9 cellular contexts compared by ENCODE assay signal in the genomic region with DNA sequence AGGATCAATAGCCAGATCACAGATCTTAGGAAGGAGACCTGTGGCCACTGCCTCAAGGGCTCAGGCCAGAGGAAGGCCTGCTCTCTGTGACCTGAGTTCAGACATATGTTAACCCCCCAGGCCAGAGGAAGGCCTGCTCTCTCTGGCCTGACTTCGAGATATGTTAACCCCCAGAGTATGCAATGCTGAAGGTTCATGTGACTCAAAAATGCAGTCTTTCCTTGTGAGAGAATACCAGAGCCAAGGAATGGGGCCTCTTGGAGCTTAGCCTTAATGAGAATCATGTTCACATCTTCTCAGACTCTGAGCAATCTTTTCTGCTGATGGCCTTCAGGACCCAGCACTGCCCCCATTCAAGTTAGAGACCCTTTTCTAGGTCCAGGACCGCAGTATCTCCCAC. TPM values are rescaled to one million over a fixed set of nuclear protein-coding genes. Genes with fewer than 3 reads are reported as not detected.
DNase-seq lines count a peak whose midpoint lies in the region; ATAC-seq, FAIRE-seq and TF ChIP-seq lines count a peak whose summit lies in the region.
"Had no signal": no experiment of that assay in that cellular context is flagged by ENCODE, and none has a peak within 500 bp of the region (broad histone marks: within the 10 kb centered on the region; RNA-seq: fewer than 3 reads in every experiment).

No MANE protein-coding gene starts in this region.

- H3K9me3 ChIP-seq in CD8-positive, alpha-beta memory T cell (ENCODE audit: low read length): no peaks in the 10 kb centered on the region
- H3K9me3 ChIP-seq in PC-9 (ENCODE audit: insufficient read depth, low read depth) (no peaks in the 10 kb centered on the region), pancreas (no peaks in the 10 kb centered on the region), mucosa of descending colon (no peaks in the 10 kb centered on the region)

- BruUV-seq in PC-9 (replicated peaks; lab: Mats Ljungman, UMichigan): no TSS peak

- peak overlapping the region in 2 of 7 donors; percentile 30 to 33 for H3K4me3 Mint-ChIP-seq in CD8-positive, alpha-beta memory T cell
- peak overlapping the region; percentile 77 for H3K4me3 Mint-ChIP-seq in endothelial cell (ENCODE audit: unreplicated experiment)
- no peak overlapping the region for H3K4me3 Mint-ChIP-seq in stimulated activated naive B cell treated with anti-CD40 and anti-IgM and Interleukin-4, amounts not matched to agents 10 μg/mL and 1 μg/mL and 100 μg/mL, for 72 hours

- CTCF ChIA-PET in CD8-positive, alpha-beta memory T cell (lab: Charles Lee): no interaction called here
- CTCF ChIA-PET in PC-9 (lab: Charles Lee): no interaction called here

- peak overlapping the region; percentile 73 for H3K4me2 ChIP-seq in PC-9

- POLR2A ChIA-PET in CD8-positive, alpha-beta memory T cell (lab: Charles Lee): no interaction called here
- POLR2A ChIA-PET in PC-9 (lab: Charles Lee; ENCODE audit: unreplicated experiment): no interaction called here

- H4K20me1 ChIP-seq in PC-9 (ENCODE audit: insufficient read depth): no peaks in the 10 kb centered on the region

- no peak overlapping the region for H2AFZ ChIP-seq in PC-9

- H3K9me3 Mint-ChIP-seq in CD8-positive, alpha-beta memory T cell: no peaks in the 10 kb centered on the region
- no peaks in the 10 kb centered on the region for H3K9me3 Mint-ChIP-seq in endothelial cell (ENCODE audit: unreplicated experiment)
- H3K9me3 Mint-ChIP-seq in stimulated activated naive B cell treated with anti-CD40 and anti-IgM and Interleukin-4, amounts not matched to agents 10 μg/mL and 1 μg/mL and 100 μg/mL, for 72 hours: peaks cover 0 to 2% of the 10 kb centered on the region in 2 donors

- TF ChIP-seq CTCF in PC-9 (conservative IDR thresholded peaks at IDR 0.05) (no peak), endothelial cell (IDR thresholded peaks at IDR 0.05; ENCODE audit: unreplicated experiment) (no peak), pancreas (IDR thresholded peaks at IDR 0.05) (no peak), mucosa of descending colon (IDR thresholded peaks at IDR 0.05) (no peak)

- no peaks in the 10 kb centered on the region for H3K36me3 ChIP-seq in CD8-positive, alpha-beta memory T cell (ENCODE audit: insufficient read depth, low read length)
- peaks cover 40% of the 10 kb centered on the region for H3K36me3 ChIP-seq in PC-9 (ENCODE audit: low read depth)
- no peaks in the 10 kb centered on the region for H3K36me3 ChIP-seq in pancreas
- no peaks in the 10 kb centered on the region for H3K36me3 ChIP-seq in mucosa of descending colon (ENCODE audit: low read depth)

- peaks cover 0 to 13% (median 11%) of the 10 kb centered on the region in 3 donors for H3K36me3 Mint-ChIP-seq in CD8-positive, alpha-beta memory T cell
- H3K36me3 Mint-ChIP-seq in endothelial cell (ENCODE audit: low read depth, unreplicated experiment): peaks cover 58% of the 10 kb centered on the region
- peaks cover 6 to 24% of the 10 kb centered on the region in 2 donors for H3K36me3 Mint-ChIP-seq in stimulated activated naive B cell treated with anti-CD40 and anti-IgM and Interleukin-4, amounts not matched to agents 10 μg/mL and 1 μg/mL and 100 μg/mL, for 72 hours

- H3K79me2 ChIP-seq in PC-9 (ENCODE audit: low read depth): peaks cover 92% of the 10 kb centered on the region

- H3K27ac Mint-ChIP-seq in CD8-positive, alpha-beta memory T cell: peak overlapping the region in 4 of 8 donors; percentile 49 to 92 (median 75)
- peak overlapping the region; percentile 61 for H3K27ac Mint-ChIP-seq in endothelial cell (ENCODE audit: unreplicated experiment)
- H3K27ac Mint-ChIP-seq in stimulated activated naive B cell treated with anti-CD40 and anti-IgM and Interleukin-4, amounts not matched to agents 10 μg/mL and 1 μg/mL and 100 μg/mL, for 72 hours: no peak overlapping the region

- no peak for DNase-seq in CD8-positive, alpha-beta memory T cell
- no peak for DNase-seq in PC-9
- no peak for DNase-seq in endothelial cell (ENCODE audit: low spot score)
- no peak for DNase-seq in pancreas
- DNase-seq in mucosa of descending colon: no peak
- no peak for DNase-seq in stimulated activated naive B cell treated with anti-CD40 and anti-IgM and Interleukin-4, amounts not matched to agents 10 μg/mL and 1 μg/mL and 100 μg/mL, for 72 hours
- DNase-seq: activated CD4-positive, CD25-positive, alpha-beta regulatory T cell had no signal

- no peak for ATAC-seq in pancreas
- no peak for ATAC-seq in mucosa of descending colon
- no peak for ATAC-seq in stimulated activated naive B cell treated with anti-CD40 and anti-IgM and Interleukin-4, amounts not matched to agents 10 μg/mL and 1 μg/mL and 100 μg/mL, for 72 hours (replicated peaks)
- no peak for ATAC-seq in GM18520 (IDR thresholded peaks at IDR 0.05; ENCODE audit: unreplicated experiment)
- ATAC-seq in HG03521 (IDR thresholded peaks at IDR 0.05; ENCODE audit: unreplicated experiment): no peak

- 69 to 72% methylated on average over 2 of the region's 2 CpGs for WGBS in pancreas, 2 donors

- H3K4me1 Mint-ChIP-seq in CD8-positive, alpha-beta memory T cell: peaks cover 77 to 84% (median 83%) of the 10 kb centered on the region in 3 donors
- H3K4me1 Mint-ChIP-seq in endothelial cell (ENCODE audit: unreplicated experiment): peaks cover 77% of the 10 kb centered on the region
- H3K4me1 Mint-ChIP-seq in stimulated activated naive B cell treated with anti-CD40 and anti-IgM and Interleukin-4, amounts not matched to agents 10 μg/mL and 1 μg/mL and 100 μg/mL, for 72 hours: peaks cover 57 to 76% of the 10 kb centered on the region in 2 donors

- H3K4me1 ChIP-seq in CD8-positive, alpha-beta memory T cell (ENCODE audit: insufficient read depth, low read length): peaks cover 27% of the 10 kb centered on the region
- peaks cover 75% of the 10 kb centered on the region for H3K4me1 ChIP-seq in PC-9 (replicated peaks; ENCODE audit: insufficient read depth)
- H3K4me1 ChIP-seq in pancreas: peaks cover 59 to 73% (median 70%) of the 10 kb centered on the region in 3 donors
- peaks cover 12% of the 10 kb centered on the region for H3K4me1 ChIP-seq in mucosa of descending colon (ENCODE audit: low read depth)

- peaks cover 65% of the 10 kb centered on the region for H3F3A ChIP-seq in PC-9 (ENCODE audit: insufficient read depth, low read depth)

- FAIRE-seq in pancreas (lab: Jason Lieb, UNC): no peak

- H3K9me2 ChIP-seq in PC-9 (ENCODE audit: insufficient read depth): no peaks in the 10 kb centered on the region

- peak overlapping the region; percentile 66 for H3K27ac ChIP-seq in CD8-positive, alpha-beta memory T cell (ENCODE audit: low read depth, low read length)
- H3K27ac ChIP-seq in PC-9: peak overlapping the region; percentile 98
- peak overlapping the region; percentile 69 to 95 (median 84) for H3K27ac ChIP-seq in pancreas

- no peak overlapping the region for H3K4me3 ChIP-seq in CD8-positive, alpha-beta memory T cell (ENCODE audit: low read length)
- H3K4me3 ChIP-seq in PC-9: peak overlapping the region; percentile 25
- no peak overlapping the region for H3K4me3 ChIP-seq in pancreas
- H3K4me3 ChIP-seq in mucosa of descending colon: no peak overlapping the region

- H3K27me3 ChIP-seq in CD8-positive, alpha-beta memory T cell (ENCODE audit: insufficient read depth, low read length, poor library complexity, severe bottlenecking): no peaks in the 10 kb centered on the region
- H3K27me3 ChIP-seq in PC-9 (ENCODE audit: insufficient read depth, low read depth) (no peaks in the 10 kb centered on the region), pancreas (no peaks in the 10 kb centered on the region)

- intact Hi-C loops in PC-9 (cut with micrococcal nuclease; ENCODE audit: unreplicated experiment): loop anchor here (1.0 to 10.0 kb wide), 4 partner anchors 64 to 224 kb away; no protein-coding TSS in a partner anchor
- intact Hi-C loops in pancreas (cut with DNase I): no loop called here
- intact Hi-C loops in mucosa of descending colon (cut with DNase I, micrococcal nuclease): no loop called here

- no peaks in the 10 kb centered on the region for H3K27me3 Mint-ChIP-seq in CD8-positive, alpha-beta memory T cell
- H3K27me3 Mint-ChIP-seq in endothelial cell (ENCODE audit: unreplicated experiment): peaks cover 29% of the 10 kb centered on the region
- no peaks in the 10 kb centered on the region for H3K27me3 Mint-ChIP-seq in stimulated activated naive B cell treated with anti-CD40 and anti-IgM and Interleukin-4, amounts not matched to agents 10 μg/mL and 1 μg/mL and 100 μg/mL, for 72 hours

RNA-seq across cellular contexts. Expression of a gene that starts 36.7 kb away (rescaled TPM):
- 10 to 100 TPM; 17.7 to 17.8 TPM for total RNA-seq in CD8-positive, alpha-beta memory T cell
- polyA plus RNA-seq in CD8-positive, alpha-beta memory T cell: 15.9 TPM
- total RNA-seq in PC-9 (2021) (57.7 and 91.3 TPM in 2 replicates), endothelial cell (ENCODE audit: unreplicated experiment) (137 TPM), pancreas (10 to 100 TPM; 32.5 to 66.5 (median 46.4) TPM), mucosa of descending colon (10 to 100 TPM; 41.0 to 75.1 (median 47.2) TPM)
- 10 to 100 TPM in 1 of 2 donors, 1 to 10 TPM in 1; 8.9 to 16.5 TPM for polyA plus RNA-seq in pancreas
